ENCODE assay signal across 8 cellular contexts in the genomic region with DNA sequence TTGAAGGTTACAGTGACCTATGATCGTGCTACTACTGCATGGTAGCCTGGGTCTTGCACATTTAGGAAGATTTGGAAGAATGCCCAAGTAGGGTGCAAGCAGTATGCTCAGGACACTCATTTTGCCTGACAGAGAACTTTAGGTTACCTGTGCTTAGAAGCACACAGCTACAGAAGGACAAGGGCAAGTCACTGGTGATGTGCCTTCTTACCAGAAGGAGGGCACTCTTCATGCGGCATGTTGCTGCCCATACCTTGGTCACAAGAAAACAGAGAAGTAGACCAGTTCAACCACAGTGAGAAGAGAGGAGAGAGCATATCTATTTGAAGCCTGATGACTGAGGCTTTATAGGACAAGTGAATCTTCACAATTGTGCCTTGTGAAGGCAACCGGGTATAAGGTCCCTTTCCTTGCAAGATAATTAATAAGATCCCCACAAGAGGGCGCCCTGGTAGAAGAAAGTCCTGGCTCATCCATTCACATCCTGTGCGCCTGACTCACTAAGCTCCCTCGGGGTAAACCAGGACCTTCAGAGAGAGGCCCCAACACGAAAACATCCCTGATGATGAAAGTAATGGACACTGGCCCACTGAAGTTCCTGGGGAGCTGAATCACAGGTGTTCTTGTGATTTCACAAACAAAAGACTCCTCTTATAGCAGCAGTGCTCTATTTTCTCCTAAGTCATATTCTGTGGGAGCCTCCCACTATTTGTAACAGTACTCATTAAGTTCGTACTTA. TPM values are rescaled to one million over a fixed set of nuclear protein-coding genes. Genes with fewer than 3 reads are reported as not detected.
DNase-seq lines count a peak whose midpoint lies in the region; ATAC-seq, FAIRE-seq and TF ChIP-seq lines count a peak whose summit lies in the region.

No MANE protein-coding gene starts in this region.

- H3K4me3 ChIP-seq in AG04449 (ENCODE audit: low read depth, low read length) = no peak overlapping the region
- H3K4me3 ChIP-seq in WERI-Rb-1 (ENCODE audit: low read depth, low read length) = no peak overlapping the region
- no peak overlapping the region for H3K4me3 ChIP-seq in bronchial epithelial cell (ENCODE audit: low read depth, low read length)
- no peak overlapping the region for H3K4me3 ChIP-seq in kidney (ENCODE audit: low read length in 2 of 2)

- TF ChIP-seq CTCF in AG04449 (IDR thresholded peaks at IDR 0.05; ENCODE audit: insufficient read depth, low read length, missing control alignments) (peak; percentile 46), WERI-Rb-1 (IDR thresholded peaks at IDR 0.05; ENCODE audit: low read depth, low read length) (peak; percentile 50), bronchial epithelial cell (IDR thresholded peaks at IDR 0.05; ENCODE audit: insufficient read depth, low read length, severe bottlenecking) (peak; percentile 60), kidney (IDR thresholded peaks at IDR 0.05; ENCODE audit: borderline replicate concordance, extremely low read depth, insufficient read depth) (peak; percentile 74)

- intact Hi-C loops in kidney (cut with DNase I) = no loop called here

- peak; percentile 64 for ATAC-seq in GM18519 (IDR thresholded peaks at IDR 0.05; ENCODE audit: low FRiP score, unreplicated experiment)
- peak; percentile 78 for ATAC-seq in HG03039 (IDR thresholded peaks at IDR 0.05; ENCODE audit: unreplicated experiment)

- DNase-seq in AG04449 (ENCODE audit: low read depth, low spot score) = peak; percentile 92
- peak; percentile 54 for DNase-seq in NCI-H2107 treated with DMSO at 0.1 percent for 48 hours (lab: John Stamatoyannopoulos, UW; ENCODE audit: unreplicated experiment)
- DNase-seq in WERI-Rb-1 = peak; percentile 79
- DNase-seq in bronchial epithelial cell (ENCODE audit: low read depth) = peak; percentile 99
- DNase-seq in kidney = peak; percentile 69
- DNase-seq in stimulated activated CD4-positive, alpha-beta T cell treated with anti-CD3 and anti-CD28 coated beads, Interleukin-1b, Interleukin-23, amount 100 ng/mL, for 24 hours (ENCODE audit: low read depth in 4 of 4, low spot score in 1 of 4) = peak; percentile 56 to 61 (median 59)

- no peak overlapping the region for H3K9ac ChIP-seq in kidney (ENCODE audit: low read length in 2 of 2)

- H3K4me1 ChIP-seq in kidney (ENCODE audit: control insufficient read depth in 1 of 2, insufficient read depth in 1 of 2, low read depth in 1 of 2, low read length in 2 of 2) = peaks cover 0 to 3% of the 10 kb centered on the region in 2 donors

- POLR2A ChIA-PET in AG04449 (lab: Yijun Ruan, JAX) = interaction anchor here (0.6 to 1.2 kb wide), 9 partner anchors 171 to 610 kb away, joined by 3 to 6 read pairs (median 4); a partner anchor contains a TSS

- H3K9me3 ChIP-seq in WERI-Rb-1 (ENCODE audit: severe bottlenecking) = no peaks in the 10 kb centered on the region
- H3K9me3 ChIP-seq in kidney (ENCODE audit: control insufficient read depth in 1 of 2, low read length in 2 of 2) = no peaks in the 10 kb centered on the region

- CTCF ChIA-PET in AG04449 (lab: Yijun Ruan, JAX) = interaction anchor here (0.6 to 3.9 kb wide), 54 partner anchors 9 to 608 kb away, joined by 3 to 31 read pairs (median 5); a partner anchor contains a TSS

- H3K27me3 ChIP-seq in WERI-Rb-1 (ENCODE audit: insufficient read depth, low read depth, severe bottlenecking) (no peaks in the 10 kb centered on the region), bronchial epithelial cell (ENCODE audit: control insufficient read depth, insufficient read depth, low read length) (no peaks in the 10 kb centered on the region)

- H3K36me3 ChIP-seq in WERI-Rb-1 (no peaks in the 10 kb centered on the region), bronchial epithelial cell (ENCODE audit: control insufficient read depth, insufficient read depth, low read length) (no peaks in the 10 kb centered on the region), kidney (ENCODE audit: control insufficient read depth in 1 of 2, insufficient read depth in 2 of 2, low read length in 2 of 2) (no peaks in the 10 kb centered on the region)

- FAIRE-seq in bronchial epithelial cell (lab: Jason Lieb, UNC) (peak; percentile 94), kidney (lab: Jason Lieb, UNC) (no peak)

- H3K27ac ChIP-seq in WERI-Rb-1 (no peak overlapping the region), kidney (ENCODE audit: low read depth in 2 of 2, low read length in 2 of 2) (peak overlapping the region in 1 of 2 donors; percentile 42)

RNA-seq across cellular contexts. Expression of a gene that starts 38.1 kb away (rescaled TPM):
- total RNA-seq in bronchial epithelial cell = 53.4 and 91.4 TPM in 2 replicates
- total RNA-seq in kidney = 12.6 TPM
- 10.4 TPM for polyA plus RNA-seq in kidney (ENCODE audit: insufficient read depth, low read depth, low replicate concordance)
